ENCODE assay signal across 15 cellular contexts in genomic region chr16:72818286-72818845, GRCh38.
DNase-seq lines count a peak whose midpoint lies in the region; ATAC-seq and TF ChIP-seq lines count a peak whose summit lies in the region.
"Had no signal": no experiment of that assay in that cellular context is flagged by ENCODE, and none has a peak within 500 bp of the region (broad histone marks: within the 10 kb centered on the region; RNA-seq: fewer than 3 reads in every experiment).

No MANE protein-coding gene starts in this region.

- in situ Hi-C loops in GM13976 (cut with MboI; ENCODE audit: low sequenced_read_pairs, unreplicated experiment) (no loop called here), SK-MEL-5 (cut with HindIII; ENCODE audit: low pct_unique_long_range_greater_than_20kb, low sequenced_read_pairs) (no loop called here)

- H3K27me3 Mint-ChIP-seq in CD14-positive monocyte (ENCODE audit: low read depth in 3 of 3) = no peaks in the 10 kb centered on the region

- no peaks in the 10 kb centered on the region for H3K4me1 ChIP-seq in lower lobe of right lung
- H3K4me1 ChIP-seq: breast epithelium, left lung had no signal

- H3K9me3 Mint-ChIP-seq in CD14-positive monocyte = no peaks in the 10 kb centered on the region
- H3K9me3 Mint-ChIP-seq: effector memory CD8-positive, alpha-beta T cell had no signal

- TF ChIP-seq CTCF in GM13976 (IDR thresholded peaks at IDR 0.05; ENCODE audit: borderline replicate concordance, control extremely low read depth, extremely low read depth, insufficient read depth, missing control alignments) (peak; percentile 1), fibroblast of pulmonary artery (IDR thresholded peaks at IDR 0.05; ENCODE audit: low read length, missing control alignments) (peak; percentile 18), CD14-positive monocyte (IDR thresholded peaks at IDR 0.05) (no peak), lower lobe of right lung (IDR thresholded peaks at IDR 0.05) (no peak)

- intact Hi-C loops in CD14-positive monocyte (cut with micrococcal nuclease) = no loop called here
- intact Hi-C loops in lower lobe of right lung (cut with DNase I) = no loop called here

- peaks cover 3% of the 10 kb centered on the region for H3K4me1 Mint-ChIP-seq in CD14-positive monocyte

- H3K27ac ChIP-seq in lower lobe of right lung = no peak overlapping the region
- H3K27ac ChIP-seq: breast epithelium, left lung had no signal

- no peaks in the 10 kb centered on the region for H3K27me3 ChIP-seq in lower lobe of right lung (ENCODE audit: low read depth)
- H3K27me3 ChIP-seq: breast epithelium, left lung had no signal

- peaks cover 1 to 10% of the 10 kb centered on the region in 2 donors for H3K36me3 Mint-ChIP-seq in CD14-positive monocyte

- H3K4me3 ChIP-seq in fibroblast of pulmonary artery (replicated peaks; ENCODE audit: low read depth, low read length) (no peak overlapping the region), lower lobe of right lung (no peak overlapping the region)
- H3K4me3 ChIP-seq: breast epithelium, left lung had no signal

- H3K27ac Mint-ChIP-seq in CD14-positive monocyte = no peak overlapping the region
- H3K27ac Mint-ChIP-seq: effector memory CD8-positive, alpha-beta T cell had no signal

- no peaks in the 10 kb centered on the region for H3K9me3 ChIP-seq in lower lobe of right lung
- H3K9me3 ChIP-seq: breast epithelium, left lung had no signal

- no peak for DNase-seq in GM13976 (ENCODE audit: low spot score)
- peak; percentile 31 for DNase-seq in SK-MEL-5 (ENCODE audit: low read depth, low spot score)
- DNase-seq in fibroblast of pulmonary artery (ENCODE audit: low read depth) = no peak
- DNase-seq in smooth muscle cell of the brain vasculature (ENCODE audit: low read depth, low spot score) = peak; percentile 10
- DNase-seq in DMS79 treated with DMSO at 0.1 percent for 48 hours (lab: John Stamatoyannopoulos, UW) = no peak
- DNase-seq in CD14-positive monocyte (ENCODE audit: low spot score) = no peak
- no peak for DNase-seq in lower lobe of right lung
- DNase-seq: activated CD4-positive, alpha-beta T cell treated with anti-CD3 and anti-CD28 coated beads for 1 hour; effector memory CD8-positive, alpha-beta T cell; left lung; NCI-H1092 treated with DMSO at 0.1 percent for 48 hours; NCI-H226; OCI-M1; small intestine had no signal

- no peaks in the 10 kb centered on the region for H3K36me3 ChIP-seq in lower lobe of right lung
- H3K36me3 ChIP-seq: breast epithelium, left lung had no signal

- H3K4me3 Mint-ChIP-seq in CD14-positive monocyte = no peak overlapping the region
- H3K4me3 Mint-ChIP-seq: effector memory CD8-positive, alpha-beta T cell had no signal

- no peak for ATAC-seq in lower lobe of right lung
- ATAC-seq: effector memory CD8-positive, alpha-beta T cell; left lung had no signal

Comparison
In these comparisons a context has a peak if more than half of its experiments do, and no peak if none do; other contexts are left out.
1. DNase-seq: peak in SK-MEL-5 (single experiment) and smooth muscle cell of the brain vasculature (single experiment); none in GM13976 (single experiment), fibroblast of pulmonary artery (single experiment), DMS79 treated with DMSO at 0.1 percent for 48 hours (single experiment), CD14-positive monocyte (single experiment) and lower lobe of right lung (single experiment).
2. CTCF ChIP-seq: peak in GM13976 (single experiment) and fibroblast of pulmonary artery (single experiment); none in CD14-positive monocyte (single experiment) and lower lobe of right lung (single experiment).